17 cellular contexts compared by ENCODE assay signal in genomic region chr19:14198384-14199376, GRCh38. TPM values are rescaled to one million over a fixed set of nuclear protein-coding genes. Genes with fewer than 3 reads are reported as not detected.
DNase-seq lines count a peak whose midpoint lies in the region; ATAC-seq and TF ChIP-seq lines count a peak whose summit lies in the region.
"Had no signal": no experiment of that assay in that cellular context is flagged by ENCODE, and none has a peak within 500 bp of the region (broad histone marks: within the 10 kb centered on the region; RNA-seq: fewer than 3 reads in every experiment).

No MANE protein-coding gene starts in this region.

- no peak overlapping the region for H3K4me3 Mint-ChIP-seq in activated CD8-positive, alpha-beta memory T cell treated with anti-CD3 and anti-CD28 coated beads, Interleukin-2, amount 10 ng/mL, durations not matched to agents 7 days and 5 days
- H3K4me3 Mint-ChIP-seq: activated CD4-positive, alpha-beta memory T cell treated with anti-CD3 and anti-CD28 coated beads, Interleukin-2, amount 10 ng/mL, durations not matched to agents 7 days and 5 days; immature natural killer cell had no signal

- H3K4me1 ChIP-seq in BE2C, result no peaks in the 10 kb centered on the region
- no peaks in the 10 kb centered on the region for H3K4me1 ChIP-seq in HEK293 (ENCODE audit: control insufficient read depth, insufficient read depth, low read length)
- no peaks in the 10 kb centered on the region for H3K4me1 ChIP-seq in PC-9 (replicated peaks; ENCODE audit: insufficient read depth)

- H3K36me3 Mint-ChIP-seq in activated CD8-positive, alpha-beta memory T cell treated with anti-CD3 and anti-CD28 coated beads, Interleukin-2, amount 10 ng/mL, durations not matched to agents 7 days and 5 days, result no peaks in the 10 kb centered on the region
- H3K36me3 Mint-ChIP-seq: immature natural killer cell had no signal

- H4K20me1 ChIP-seq in PC-9 (ENCODE audit: insufficient read depth), result peaks cover 10% of the 10 kb centered on the region

- TF ChIP-seq CTCF in BE2C (IDR thresholded peaks at IDR 0.05; ENCODE audit: low read depth, low read length) (peak; percentile 23; the same call in 1 of the 2 replicates), HEK293 (tag by site-specific recombination; IDR thresholded peaks at IDR 0.05) (no peak), PC-9 (conservative IDR thresholded peaks at IDR 0.05) (peak; percentile 19; the same call in 1 of the 2 replicates)

- peak; percentile 34 for DNase-seq in BE2C
- no peak for DNase-seq in PC-9
- DNase-seq in fibroblast of the conjunctiva (ENCODE audit: low read depth), result peak; percentile 21
- DNase-seq in activated CD8-positive, alpha-beta memory T cell treated with anti-CD3 and anti-CD28 coated beads, Interleukin-2, amount 10 ng/mL, durations not matched to agents 7 days and 5 days, result no peak
- no peak for DNase-seq in GM19238 (ENCODE audit: insufficient read length, low spot score)
- DNase-seq: activated CD4-positive, alpha-beta memory T cell treated with anti-CD3 and anti-CD28 coated beads, Interleukin-2, amount 10 ng/mL, durations not matched to agents 7 days and 5 days; activated naive CD4-positive, alpha-beta T cell; cerebellar nuclear complex; erythroblast; immature natural killer cell; NCI-H1436; stimulated activated CD4-positive, alpha-beta T cell treated with anti-CD3 and anti-CD28 coated beads, Interleukin-2, amount 100 ng/mL, for 48 hours; stimulated activated naive CD4-positive, alpha-beta T cell treated with Interleukin-2 at 50 U/mL for 16 hours had no signal

- no peak overlapping the region for H3K27ac ChIP-seq in HEK293 (ENCODE audit: extremely low read depth, low read depth, low read length)
- H3K27ac ChIP-seq in PC-9, result no peak overlapping the region
- H3K27ac ChIP-seq: C4-2B had no signal

- no peak overlapping the region for H3K4me2 ChIP-seq in PC-9

- no peaks in the 10 kb centered on the region for H3K9me2 ChIP-seq in PC-9 (ENCODE audit: insufficient read depth)

- no peaks in the 10 kb centered on the region for H3K9me3 Mint-ChIP-seq in activated CD8-positive, alpha-beta memory T cell treated with anti-CD3 and anti-CD28 coated beads, Interleukin-2, amount 10 ng/mL, durations not matched to agents 7 days and 5 days (ENCODE audit: low read depth)
- H3K9me3 Mint-ChIP-seq: activated CD4-positive, alpha-beta memory T cell treated with anti-CD3 and anti-CD28 coated beads, Interleukin-2, amount 10 ng/mL, durations not matched to agents 7 days and 5 days; immature natural killer cell had no signal

- H3K27me3 ChIP-seq in BE2C (no peaks in the 10 kb centered on the region), PC-9 (ENCODE audit: insufficient read depth, low read depth) (no peaks in the 10 kb centered on the region)

- no peak overlapping the region for H2AFZ ChIP-seq in PC-9

- H3K36me3 ChIP-seq in BE2C, result no peaks in the 10 kb centered on the region
- H3K36me3 ChIP-seq in HEK293 (ENCODE audit: control insufficient read depth in 2 of 2, insufficient read depth in 1 of 2, low read length in 2 of 2), result no peaks in the 10 kb centered on the region; a peak in 1 of 3 replicates
- no peaks in the 10 kb centered on the region for H3K36me3 ChIP-seq in PC-9 (ENCODE audit: low read depth)

- H3K27ac Mint-ChIP-seq in activated CD8-positive, alpha-beta memory T cell treated with anti-CD3 and anti-CD28 coated beads, Interleukin-2, amount 10 ng/mL, durations not matched to agents 7 days and 5 days, result no peak overlapping the region
- H3K27ac Mint-ChIP-seq: activated CD4-positive, alpha-beta memory T cell treated with anti-CD3 and anti-CD28 coated beads, Interleukin-2, amount 10 ng/mL, durations not matched to agents 7 days and 5 days had no signal

- 0 out of 2 replicates have a peak, but pooled peaks cover 5% of the 10 kb centered on the region for H3K79me2 ChIP-seq in PC-9 (ENCODE audit: low read depth)

- 0 out of 2 replicates have a peak, but pooled peaks cover 5% of the 10 kb centered on the region for H3F3A ChIP-seq in PC-9 (ENCODE audit: insufficient read depth, low read depth)

- BruUV-seq in PC-9 (replicated peaks; lab: Mats Ljungman, UMichigan), result no TSS peak

- intact Hi-C loops in PC-9 (cut with micrococcal nuclease; ENCODE audit: unreplicated experiment), result no loop called here

- POLR2A ChIA-PET in HEK293 (lab: Yijun Ruan, JAX) (interaction anchor here (1.0 kb wide), 1 partner anchor 62 kb away, joined by 3 read pairs; the partner anchor contains the start of gene ASF1B), PC-9 (lab: Charles Lee; ENCODE audit: unreplicated experiment) (no interaction called here)

- ATAC-seq in activated CD8-positive, alpha-beta memory T cell treated with anti-CD3 and anti-CD28 coated beads, Interleukin-2, amount 10 ng/mL, durations not matched to agents 7 days and 5 days, result no peak
- ATAC-seq in GM19467 (IDR thresholded peaks at IDR 0.05; ENCODE audit: unreplicated experiment) (no peak), HG03039 (IDR thresholded peaks at IDR 0.05; ENCODE audit: unreplicated experiment) (no peak)

- H3K9me3 ChIP-seq in BE2C (no peaks in the 10 kb centered on the region), HEK293 (ENCODE audit: control insufficient read depth, insufficient read depth, low read depth, low read length) (no peaks in the 10 kb centered on the region), PC-9 (ENCODE audit: insufficient read depth, low read depth) (no peaks in the 10 kb centered on the region)

- H3K4me1 Mint-ChIP-seq in activated CD8-positive, alpha-beta memory T cell treated with anti-CD3 and anti-CD28 coated beads, Interleukin-2, amount 10 ng/mL, durations not matched to agents 7 days and 5 days, result peaks cover 13% of the 10 kb centered on the region

- no peak overlapping the region for H3K4me3 ChIP-seq in BE2C (ENCODE audit: low read depth, low read length)
- no peak overlapping the region for H3K4me3 ChIP-seq in HEK293 (ENCODE audit: low read depth, low read length)
- H3K4me3 ChIP-seq in PC-9, result no peak overlapping the region

- H3K27me3 Mint-ChIP-seq in activated CD8-positive, alpha-beta memory T cell treated with anti-CD3 and anti-CD28 coated beads, Interleukin-2, amount 10 ng/mL, durations not matched to agents 7 days and 5 days, result peaks cover 4% of the 10 kb centered on the region

- CTCF ChIA-PET in HEK293 (lab: Yijun Ruan, JAX), result interaction anchor here (0.5 to 3.3 kb wide), 10 partner anchors 9 to 519 kb away, joined by 3 to 74 read pairs (median 4); no protein-coding TSS in a partner anchor
- CTCF ChIA-PET in PC-9 (lab: Charles Lee), result interaction anchor here (0.5 to 0.6 kb wide), 2 partner anchors 25 to 120 kb away, joined by 7 to 13 read pairs; no protein-coding TSS in a partner anchor
- CTCF ChIA-PET in activated CD8-positive, alpha-beta memory T cell treated with anti-CD3 and anti-CD28 coated beads, Interleukin-2, amount 10 ng/mL, durations not matched to agents 7 days and 5 days (lab: Charles Lee), result interaction anchor here (0.8 to 3.3 kb wide), 8 partner anchors 12 to 280 kb away, joined by 3 to 35 read pairs (median 4); partner anchors contain the start of gene ASF1B

TF ChIP-seq in HEK293, 187 proteins besides CTCF, POLR2A, EP300 and RAD21:
- TF ChIP-seq ZNF626 (tag by site-specific recombination; IDR thresholded peaks at IDR 0.05) (no peak), PATZ1 (tag by site-specific recombination; IDR thresholded peaks at IDR 0.05) (peak; percentile 39; the same call in 1 of the 2 replicates), GLIS1 (tag by site-specific recombination; IDR thresholded peaks at IDR 0.05) (peak; percentile 13; the same call in 1 of the 2 replicates)

RNA-seq across cellular contexts. Expression of gene ADGRL1, which starts 7.3 kb away (rescaled TPM):
- 69.0 TPM for polyA plus RNA-seq in BE2C (2012; ENCODE audit: insufficient read depth, insufficient read length, low read depth)
- 28.5 and 31.5 TPM in 2 replicates for total RNA-seq in PC-9 (2021)
- 1 to 10 TPM; 3.7 to 4.3 TPM for total RNA-seq in activated CD8-positive, alpha-beta memory T cell treated with anti-CD3 and anti-CD28 coated beads, Interleukin-2, amount 10 ng/mL, durations not matched to agents 7 days and 5 days

Comparison
In these comparisons a context has a peak if more than half of its experiments do, and no peak if none do; other contexts are left out.
1. DNase-seq: peak in BE2C (single experiment) and fibroblast of the conjunctiva (single experiment); none in PC-9 (0 of 2), activated CD8-positive, alpha-beta memory T cell treated with anti-CD3 and anti-CD28 coated beads, Interleukin-2, amount 10 ng/mL, durations not matched to agents 7 days and 5 days (single experiment) and GM19238 (single experiment).